ENCODE assay signal across 15 cellular contexts in genomic region chr2:86042256-86043168, GRCh38.
DNase-seq lines count a peak whose midpoint lies in the region; ATAC-seq lines count a peak whose summit lies in the region.
"Had no signal": no experiment of that assay in that cellular context is flagged by ENCODE, and none has a peak within 500 bp of the region (broad histone marks: within the 10 kb centered on the region; RNA-seq: fewer than 3 reads in every experiment).

No MANE protein-coding gene starts in this region.

- peaks cover 37% of the 10 kb centered on the region for H3K36me3 ChIP-seq in thymus (ENCODE audit: control insufficient read depth, insufficient read depth)

- intact Hi-C loops in left cardiac atrium (cut with DNase I) (no loop called here), Right ventricle myocardium superior (cut with DNase I) (no loop called here)

- peak overlapping the region; percentile 98 for H3K27ac Mint-ChIP-seq in T-helper 17 cell

- no peaks in the 10 kb centered on the region for H3K27me3 ChIP-seq in thymus (ENCODE audit: control insufficient read depth, insufficient read depth)
- H3K27me3 ChIP-seq: foreskin keratinocyte had no signal

- WGBS in thymus: 98% methylated on average over 12 of the region's 12 CpGs

- H3K4me1 Mint-ChIP-seq in T-helper 17 cell: peaks cover 37% of the 10 kb centered on the region

- H3K4me3 Mint-ChIP-seq in T-helper 17 cell: no peak overlapping the region

- no peak overlapping the region for H3K4me3 ChIP-seq in thymus (ENCODE audit: low read length)

- H3K9me3 ChIP-seq in T-helper 17 cell (ENCODE audit: control insufficient read depth, low read length, poor library complexity, severe bottlenecking) (no peaks in the 10 kb centered on the region), thymus (ENCODE audit: control insufficient read depth) (no peaks in the 10 kb centered on the region)

- ATAC-seq in left cardiac atrium (no peak), Right ventricle myocardium superior (ENCODE audit: poor library complexity) (no peak), T-helper 17 cell (no peak)
- ATAC-seq: foreskin keratinocyte had no signal

- peaks cover 48% of the 10 kb centered on the region for H3K4me1 ChIP-seq in thymus (ENCODE audit: control insufficient read depth, insufficient read depth, low read length)
- H3K4me1 ChIP-seq: foreskin keratinocyte had no signal

- peaks cover 7% of the 10 kb centered on the region for H3K36me3 Mint-ChIP-seq in T-helper 17 cell (ENCODE audit: low read depth)

- H3K27me3 Mint-ChIP-seq in T-helper 17 cell: no peaks in the 10 kb centered on the region
- H3K27me3 Mint-ChIP-seq: naive B cell had no signal

- peak overlapping the region; percentile 9 for H3K27ac ChIP-seq in thymus (ENCODE audit: low read depth)
- H3K27ac ChIP-seq: foreskin keratinocyte had no signal

- DNase-seq in left cardiac atrium (peak; percentile 3), Right ventricle myocardium superior (no peak), T-helper 17 cell (no peak), myocyte (ENCODE audit: low read depth) (peak; percentile 61), C1 segment of cervical spinal cord (lab: John Stamatoyannopoulos, UW) (no peak), HCEC 1CT (no peak), NCI-H187 (lab: John Stamatoyannopoulos, UW) (no peak)
- DNase-seq: activated CD4-positive, CD25-positive, alpha-beta regulatory T cell; amniotic stem cell; foreskin keratinocyte; naive B cell; NCI-H1417 treated with DMSO at 0.1 percent for 48 hours; NCI-H345; retina had no signal

Comparison
In these comparisons a context has a peak if more than half of its experiments do, and no peak if none do; other contexts are left out.
1. DNase-seq: peak in left cardiac atrium (single experiment) and myocyte (single experiment); none in Right ventricle myocardium superior (single experiment), T-helper 17 cell (0 of 3), C1 segment of cervical spinal cord (0 of 14), HCEC 1CT (single experiment) and NCI-H187 (0 of 2).